In genomic region chr19:47779524-47780214, GRCh38 we compare ENCODE assay signal across 9 cellular contexts. TPM values are rescaled to one million over a fixed set of nuclear protein-coding genes. Genes with fewer than 3 reads are reported as not detected.
DNase-seq lines count a peak whose midpoint lies in the region; ATAC-seq and TF ChIP-seq lines count a peak whose summit lies in the region.
"Had no signal": no experiment of that assay in that cellular context is flagged by ENCODE, and none has a peak within 500 bp of the region (broad histone marks: within the 10 kb centered on the region; RNA-seq: fewer than 3 reads in every experiment).

No MANE protein-coding gene starts in this region.

- H3K4me2 ChIP-seq in parathyroid adenoma (ENCODE audit: low read length), result peak overlapping the region; percentile 86

- CTCF ChIA-PET in CD8-positive, alpha-beta memory T cell (lab: Charles Lee), result interaction anchor here (0.7 to 1.1 kb wide), 5 partner anchors 10 to 329 kb away, joined by 3 to 4 read pairs (median 3); no protein-coding TSS in a partner anchor

- no peaks in the 10 kb centered on the region for H3K27me3 Mint-ChIP-seq in CD8-positive, alpha-beta memory T cell
- peaks cover 8% of the 10 kb centered on the region for H3K27me3 Mint-ChIP-seq in glutamatergic neuron (ENCODE audit: unreplicated experiment)

- H3K79me2 ChIP-seq in parathyroid adenoma, result no peaks in the 10 kb centered on the region

- peak overlapping the region; percentile 81 to 99 (median 96) for H3K27ac Mint-ChIP-seq in CD8-positive, alpha-beta memory T cell
- peak overlapping the region; percentile 91 for H3K27ac Mint-ChIP-seq in glutamatergic neuron (ENCODE audit: unreplicated experiment)

- H3K4me3 ChIP-seq in CD8-positive, alpha-beta memory T cell (ENCODE audit: low read length), result peak overlapping the region; percentile 93
- peak overlapping the region; percentile 95 for H3K4me3 ChIP-seq in WERI-Rb-1 (ENCODE audit: low read depth, low read length)
- H3K4me3 ChIP-seq in parathyroid adenoma (ENCODE audit: low read depth, low read length), result peak overlapping the region; percentile 87

- POLR2A ChIA-PET in CD8-positive, alpha-beta memory T cell (lab: Charles Lee), result interaction anchor here (0.6 kb wide), 1 partner anchor 87 kb away, joined by 3 read pairs; no protein-coding TSS in a partner anchor

- peaks cover 4 to 47% (median 17%) of the 10 kb centered on the region in 3 donors for H3K36me3 Mint-ChIP-seq in CD8-positive, alpha-beta memory T cell
- peaks cover 5% of the 10 kb centered on the region for H3K36me3 Mint-ChIP-seq in glutamatergic neuron (ENCODE audit: unreplicated experiment)

- H3K27me3 ChIP-seq in CD8-positive, alpha-beta memory T cell (ENCODE audit: insufficient read depth, low read length, poor library complexity, severe bottlenecking), result no peaks in the 10 kb centered on the region
- no peaks in the 10 kb centered on the region for H3K27me3 ChIP-seq in WERI-Rb-1 (ENCODE audit: insufficient read depth, low read depth, severe bottlenecking)
- H3K27me3 ChIP-seq in parathyroid adenoma (ENCODE audit: control insufficient read depth, insufficient read depth, low read length), result no peaks in the 10 kb centered on the region

- no peaks in the 10 kb centered on the region for H3K9me3 ChIP-seq in CD8-positive, alpha-beta memory T cell (ENCODE audit: low read length)
- H3K9me3 ChIP-seq in WERI-Rb-1 (ENCODE audit: severe bottlenecking), result no peaks in the 10 kb centered on the region
- no peaks in the 10 kb centered on the region for H3K9me3 ChIP-seq in parathyroid adenoma (ENCODE audit: control insufficient read depth, low read length)

- H3K9me3 Mint-ChIP-seq in CD8-positive, alpha-beta memory T cell, result no peaks in the 10 kb centered on the region
- H3K9me3 Mint-ChIP-seq in glutamatergic neuron (ENCODE audit: unreplicated experiment), result peaks cover 9% of the 10 kb centered on the region

- TF ChIP-seq CTCF in WERI-Rb-1 (IDR thresholded peaks at IDR 0.05; ENCODE audit: low read depth, low read length), result no peak
- no peak for TF ChIP-seq CTCF in glutamatergic neuron (IDR thresholded peaks at IDR 0.05; ENCODE audit: partially characterized antibody, unreplicated experiment)
- TF ChIP-seq CTCF in parathyroid adenoma (IDR thresholded peaks at IDR 0.05), result no peak

- H2AFZ ChIP-seq in parathyroid adenoma, result no peak overlapping the region

- no peak for ATAC-seq in GM19463 (IDR thresholded peaks at IDR 0.05; ENCODE audit: unreplicated experiment)

- H3K36me3 ChIP-seq in CD8-positive, alpha-beta memory T cell (ENCODE audit: insufficient read depth, low read length), result peaks cover 5% of the 10 kb centered on the region
- peaks cover 35% of the 10 kb centered on the region for H3K36me3 ChIP-seq in WERI-Rb-1
- no peaks in the 10 kb centered on the region for H3K36me3 ChIP-seq in parathyroid adenoma (ENCODE audit: control insufficient read depth, insufficient read depth, low read length)

- peaks cover 28 to 44% (median 35%) of the 10 kb centered on the region in 3 donors for H3K4me1 Mint-ChIP-seq in CD8-positive, alpha-beta memory T cell
- peaks cover 10% of the 10 kb centered on the region for H3K4me1 Mint-ChIP-seq in glutamatergic neuron (ENCODE audit: low read depth, unreplicated experiment)

- peak overlapping the region; percentile 94 to 97 (median 97) for H3K4me3 Mint-ChIP-seq in CD8-positive, alpha-beta memory T cell
- peak overlapping the region; percentile 96 for H3K4me3 Mint-ChIP-seq in glutamatergic neuron (ENCODE audit: unreplicated experiment)

- no peak overlapping the region for H3K9ac ChIP-seq in parathyroid adenoma

- H3K27ac ChIP-seq in CD8-positive, alpha-beta memory T cell (ENCODE audit: low read depth, low read length), result peak overlapping the region; percentile 92
- no peak overlapping the region for H3K27ac ChIP-seq in WERI-Rb-1
- no peak overlapping the region for H3K27ac ChIP-seq in parathyroid adenoma

- H3K4me1 ChIP-seq in CD8-positive, alpha-beta memory T cell (ENCODE audit: insufficient read depth, low read length), result peaks cover 13% of the 10 kb centered on the region
- no peaks in the 10 kb centered on the region for H3K4me1 ChIP-seq in parathyroid adenoma

- no peak for DNase-seq in CD8-positive, alpha-beta memory T cell
- DNase-seq in WERI-Rb-1, result no peak
- DNase-seq in glutamatergic neuron, result no peak
- DNase-seq in NCI-H510A treated with DMSO at 0.1 percent for 48 hours (lab: John Stamatoyannopoulos, UW), result no peak
- DNase-seq in NCI-H1092 (lab: John Stamatoyannopoulos, UW), result no peak
- DNase-seq in NCI-H1105 treated with DMSO at 0.1 percent for 48 hours (lab: John Stamatoyannopoulos, UW), result no peak

RNA-seq across cellular contexts. Expression of gene SELENOW, which starts 1.2 kb away (rescaled TPM):
- total RNA-seq in CD8-positive, alpha-beta memory T cell, result 100 to 1,000 TPM; 116 to 122 TPM
- 334 TPM for polyA plus RNA-seq in CD8-positive, alpha-beta memory T cell
- total RNA-seq in glutamatergic neuron (ENCODE audit: unreplicated experiment), result 291 TPM

RNA-seq across cellular contexts. Expression of gene TPRX1, which starts 24.7 kb away (rescaled TPM):
- total RNA-seq in CD8-positive, alpha-beta memory T cell, result not detected
- not detected for polyA plus RNA-seq in CD8-positive, alpha-beta memory T cell
- not detected for total RNA-seq in glutamatergic neuron (ENCODE audit: unreplicated experiment)
- total RNA-seq: renal cortical epithelial cell had no signal

RNA-seq across cellular contexts. Expression of gene NOP53, which starts 34.3 kb away (rescaled TPM):
- 100 to 1,000 TPM; 236 to 243 TPM for total RNA-seq in CD8-positive, alpha-beta memory T cell
- 196 TPM for polyA plus RNA-seq in CD8-positive, alpha-beta memory T cell
- total RNA-seq in glutamatergic neuron (ENCODE audit: unreplicated experiment), result 163 TPM

RNA-seq across cellular contexts. Expression of gene CRX, which starts 42.1 kb away (rescaled TPM):
- total RNA-seq in CD8-positive, alpha-beta memory T cell, result not detected
- polyA plus RNA-seq in CD8-positive, alpha-beta memory T cell, result not detected
- not detected for total RNA-seq in glutamatergic neuron (ENCODE audit: unreplicated experiment)
- total RNA-seq: renal cortical epithelial cell had no signal
